2 cellular contexts compared by ENCODE assay signal in the genomic region with DNA sequence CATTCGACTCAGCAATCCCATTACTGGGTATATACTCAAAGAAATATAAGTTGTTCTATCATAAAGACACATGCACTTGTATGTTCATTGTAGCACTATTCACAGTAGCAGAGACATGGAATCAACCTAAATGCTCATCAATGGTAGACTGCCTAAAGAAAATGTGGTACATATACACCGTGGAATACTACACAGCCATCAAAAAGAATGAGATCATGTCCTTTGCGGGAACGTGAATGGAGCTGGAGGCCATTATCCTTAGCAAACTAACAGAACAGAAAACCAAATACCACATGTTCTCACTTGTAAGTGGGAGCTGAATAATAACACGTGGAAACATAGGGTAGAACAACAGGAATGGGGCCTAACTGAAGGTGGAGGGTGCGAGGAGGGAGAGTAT.
TF ChIP-seq lines count a peak whose summit lies in the region.

No MANE protein-coding gene starts in this region.

TF ChIP-seq in SK-N-SH treated with all-trans-retinoic acid at 6 μM for 48 hours, 23 proteins besides CTCF, POLR2A, EP300 and RAD21:
- TF ChIP-seq, protein P1, sequence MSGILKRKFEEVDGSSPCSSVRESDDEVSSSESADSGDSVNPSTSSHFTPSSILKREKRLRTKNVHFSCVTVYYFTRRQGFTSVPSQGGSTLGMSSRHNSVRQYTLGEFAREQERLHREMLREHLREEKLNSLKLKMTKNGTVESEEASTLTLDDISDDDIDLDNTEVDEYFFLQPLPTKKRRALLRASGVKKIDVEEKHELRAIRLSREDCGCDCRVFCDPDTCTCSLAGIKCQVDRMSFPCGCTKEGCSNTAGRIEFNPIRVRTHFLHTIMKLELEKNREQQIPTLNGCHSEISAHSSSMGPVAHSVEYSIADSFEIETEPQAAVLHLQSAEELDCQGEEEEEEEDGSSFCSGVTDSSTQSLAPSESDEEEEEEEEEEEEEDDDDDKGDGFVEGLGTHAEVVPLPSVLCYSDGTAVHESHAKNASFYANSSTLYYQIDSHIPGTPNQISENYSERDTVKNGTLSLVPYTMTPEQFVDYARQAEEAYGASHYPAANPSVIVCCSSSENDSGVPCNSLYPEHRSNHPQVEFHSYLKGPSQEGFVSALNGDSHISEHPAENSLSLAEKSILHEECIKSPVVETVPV (CRISPR knock-in tag; IDR thresholded peaks at IDR 0.05), result no peak
- TF ChIP-seq ISL1 (CRISPR knock-in tag; IDR thresholded peaks at IDR 0.05), result no peak
- TF ChIP-seq PPARA (CRISPR knock-in tag; IDR thresholded peaks at IDR 0.05; ENCODE audit: borderline replicate concordance), result no peak
- TF ChIP-seq, protein P2, sequence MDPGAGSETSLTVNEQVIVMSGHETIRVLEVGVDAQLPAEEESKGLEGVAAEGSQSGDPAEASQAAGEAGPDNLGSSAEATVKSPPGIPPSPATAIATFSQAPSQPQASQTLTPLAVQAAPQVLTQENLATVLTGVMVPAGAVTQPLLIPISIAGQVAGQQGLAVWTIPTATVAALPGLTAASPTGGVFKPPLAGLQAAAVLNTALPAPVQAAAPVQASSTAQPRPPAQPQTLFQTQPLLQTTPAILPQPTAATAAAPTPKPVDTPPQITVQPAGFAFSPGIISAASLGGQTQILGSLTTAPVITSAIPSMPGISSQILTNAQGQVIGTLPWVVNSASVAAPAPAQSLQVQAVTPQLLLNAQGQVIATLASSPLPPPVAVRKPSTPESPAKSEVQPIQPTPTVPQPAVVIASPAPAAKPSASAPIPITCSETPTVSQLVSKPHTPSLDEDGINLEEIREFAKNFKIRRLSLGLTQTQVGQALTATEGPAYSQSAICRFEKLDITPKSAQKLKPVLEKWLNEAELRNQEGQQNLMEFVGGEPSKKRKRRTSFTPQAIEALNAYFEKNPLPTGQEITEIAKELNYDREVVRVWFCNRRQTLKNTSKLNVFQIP (CRISPR knock-in tag; IDR thresholded peaks at IDR 0.05; ENCODE audit: borderline replicate concordance, low read depth), result no peak
- no peak for TF ChIP-seq TOX (CRISPR knock-in tag; IDR thresholded peaks at IDR 0.05; ENCODE audit: borderline replicate concordance)
- TF ChIP-seq BACH2 (CRISPR knock-in tag; IDR thresholded peaks at IDR 0.05; ENCODE audit: borderline replicate concordance), result no peak
- no peak for TF ChIP-seq GLIS3 (CRISPR knock-in tag; IDR thresholded peaks at IDR 0.05)
- TF ChIP-seq ZNF8 (CRISPR knock-in tag; IDR thresholded peaks at IDR 0.05), result peak; percentile 71

TF ChIP-seq in SK-N-SH, 30 proteins besides CTCF, POLR2A, EP300 and RAD21:
- TF ChIP-seq YY1 (IDR thresholded peaks at IDR 0.05; ENCODE audit: low read depth), result no peak
- TF ChIP-seq TCF12 (IDR thresholded peaks at IDR 0.05), result no peak
- no peak for TF ChIP-seq CHD2 (IDR thresholded peaks at IDR 0.05; ENCODE audit: low read length, partially characterized antibody)
- TF ChIP-seq MXI1 (IDR thresholded peaks at IDR 0.05; ENCODE audit: low read depth, low read length), result no peak
